ENCODE assay signal across 8 cellular contexts in genomic region chr9:17810728-17811634, GRCh38.
DNase-seq lines count a peak whose midpoint lies in the region; ATAC-seq and TF ChIP-seq lines count a peak whose summit lies in the region.

No MANE protein-coding gene starts in this region.

- peak; percentile 72 for DNase-seq in Ammon's horn (ENCODE audit: low spot score)
- DNase-seq in HuH-7 (ENCODE audit: low spot score), result peak; percentile 13
- DNase-seq in T47D (ENCODE audit: low read depth in 1 of 2, low spot score in 1 of 2), result peak; percentile 18 to 54
- DNase-seq in left lung, result peak in 1 of 2 donors; percentile 35
- DNase-seq in stimulated activated CD8-positive, alpha-beta memory T cell treated with anti-CD3 and anti-CD28 coated beads, Interleukin-4, amount 100 ng/mL, for 48 hours, result peak; percentile 63

- no peak overlapping the region for H3K4me3 ChIP-seq in OCI-LY3 (ENCODE audit: low read length)
- no peak overlapping the region for H3K4me3 ChIP-seq in left lung

- H4K20me1 ChIP-seq in OCI-LY3 (ENCODE audit: insufficient read depth, low read length), result 0 out of 2 replicates have a peak, but pooled peaks cover 2% of the 10 kb centered on the region

- H3K27me3 ChIP-seq in OCI-LY3 (ENCODE audit: low read depth, low read length), result peaks cover 34% of the 10 kb centered on the region
- peaks cover 0 to 6% of the 10 kb centered on the region in 2 donors for H3K27me3 ChIP-seq in left lung

- TF ChIP-seq CTCF in OCI-LY3 (IDR thresholded peaks at IDR 0.05; ENCODE audit: low read depth, low read length) (peak; percentile 86), left lung (IDR thresholded peaks at IDR 0.05) (peak; percentile 68 to 89)

- H3K9me3 ChIP-seq in OCI-LY3 (ENCODE audit: insufficient read depth, low read length) (no peaks in the 10 kb centered on the region), left lung (no peaks in the 10 kb centered on the region)

- no peaks in the 10 kb centered on the region for H3K79me2 ChIP-seq in OCI-LY3 (ENCODE audit: low read length)

- no peaks in the 10 kb centered on the region for H3K36me3 ChIP-seq in OCI-LY3 (replicated peaks; ENCODE audit: low read depth, low read length)
- no peaks in the 10 kb centered on the region for H3K36me3 ChIP-seq in left lung

- intact Hi-C loops in left lung (cut with DNase I), result no loop called here

- H3K27ac ChIP-seq in OCI-LY3 (ENCODE audit: low read length) (no peak overlapping the region), left lung (no peak overlapping the region)

- H3K4me2 ChIP-seq in OCI-LY3 (ENCODE audit: low read length), result peak overlapping the region; percentile 55

- peak; percentile 72 for ATAC-seq in GM18502 (IDR thresholded peaks at IDR 0.05; ENCODE audit: poor library complexity, unreplicated experiment)
- peak; percentile 78 for ATAC-seq in left lung
- no peak for ATAC-seq in GM21528 (IDR thresholded peaks at IDR 0.05; ENCODE audit: low FRiP score, unreplicated experiment)

- in situ Hi-C loops in T47D (cut with HindIII; ENCODE audit: low pct_unique_long_range_greater_than_20kb, low sequenced_read_pairs), result no loop called here

- H3K4me1 ChIP-seq in OCI-LY3 (ENCODE audit: low read length), result peaks cover 23% of the 10 kb centered on the region
- no peaks in the 10 kb centered on the region for H3K4me1 ChIP-seq in left lung

- no peak overlapping the region for H2AFZ ChIP-seq in OCI-LY3 (ENCODE audit: low read depth, low read length)

- no peak overlapping the region for H3K9ac ChIP-seq in OCI-LY3 (ENCODE audit: low read length)
